In genomic region chr7:155373359-155374273, GRCh38 we compare ENCODE assay signal across 9 cellular contexts.
DNase-seq lines count a peak whose midpoint lies in the region; ATAC-seq and TF ChIP-seq lines count a peak whose summit lies in the region.
"Had no signal": no experiment of that assay in that cellular context is flagged by ENCODE, and none has a peak within 500 bp of the region (broad histone marks: within the 10 kb centered on the region; RNA-seq: fewer than 3 reads in every experiment).

No MANE protein-coding gene starts in this region.

- TF ChIP-seq CTCF in astrocyte of the spinal cord (IDR thresholded peaks at IDR 0.05; ENCODE audit: low read depth, low read length) (no peak), vagina (IDR thresholded peaks at IDR 0.05) (no peak), gastroesophageal sphincter (IDR thresholded peaks at IDR 0.05) (no peak)

- no peak overlapping the region for H3K4me3 ChIP-seq in astrocyte of the spinal cord (ENCODE audit: low read depth, low read length)
- H3K4me3 ChIP-seq in muscle layer of colon (ENCODE audit: low read depth in 1 of 2, low read length in 2 of 2) = peak overlapping the region; percentile 23 to 50
- H3K4me3 ChIP-seq in vagina = peak overlapping the region; percentile 4 to 34
- H3K4me3 ChIP-seq in gastroesophageal sphincter = peak overlapping the region in 1 of 2 donors; percentile 44

- no peaks in the 10 kb centered on the region for H3K36me3 ChIP-seq in muscle layer of colon (ENCODE audit: insufficient read depth, low read length)
- no peaks in the 10 kb centered on the region for H3K36me3 ChIP-seq in vagina
- H3K36me3 ChIP-seq in gastroesophageal sphincter = no peaks in the 10 kb centered on the region

- H3K4me1 ChIP-seq in muscle layer of colon (ENCODE audit: insufficient read depth, low read length) = peaks cover 26% of the 10 kb centered on the region
- peaks cover 44% of the 10 kb centered on the region for H3K4me1 ChIP-seq in vagina
- peaks cover 0 to 59% (median 34%) of the 10 kb centered on the region in 3 donors for H3K4me1 ChIP-seq in gastroesophageal sphincter

- H3K27me3 ChIP-seq in muscle layer of colon (ENCODE audit: control insufficient read depth in 1 of 2, insufficient read depth in 2 of 2, low read length in 2 of 2) = peaks cover 71 to 86% of the 10 kb centered on the region in 2 donors
- peaks cover 11% of the 10 kb centered on the region for H3K27me3 ChIP-seq in vagina
- peaks cover 100% of the 10 kb centered on the region for H3K27me3 ChIP-seq in gastroesophageal sphincter

- no peak overlapping the region for H3K27ac ChIP-seq in muscle layer of colon (ENCODE audit: low read depth, low read length)
- no peak overlapping the region for H3K27ac ChIP-seq in vagina
- H3K27ac ChIP-seq in gastroesophageal sphincter = no peak overlapping the region
- H3K27ac ChIP-seq: VCaP had no signal

- in situ Hi-C loops in astrocyte of the spinal cord (cut with HindIII; ENCODE audit: low sequenced_read_pairs) = no loop called here

- H3K9me3 ChIP-seq in muscle layer of colon (ENCODE audit: low read length) (no peaks in the 10 kb centered on the region), vagina (no peaks in the 10 kb centered on the region), gastroesophageal sphincter (no peaks in the 10 kb centered on the region)

- WGBS in gastroesophageal sphincter (ENCODE audit: low coverage in 1 of 2), 2 donors = 2% methylated on average over 31 to 49 of the region's 62 CpGs

- ATAC-seq in Right ventricle myocardium superior (ENCODE audit: poor library complexity) (no peak), Right ventricle myocardium inferior (no peak), gastroesophageal sphincter (no peak)

- intact Hi-C loops in Right ventricle myocardium superior (cut with DNase I) (no loop called here), Right ventricle myocardium inferior (cut with DNase I) (no loop called here), vagina (cut with DNase I) (no loop called here)

- TF ChIP-seq EP300 in gastroesophageal sphincter (IDR thresholded peaks at IDR 0.05) = no peak

- no peak overlapping the region for H3K9ac ChIP-seq in muscle layer of colon (ENCODE audit: low read length)

- DNase-seq in Right ventricle myocardium superior (peak; percentile 30), Right ventricle myocardium inferior (ENCODE audit: missing footprints) (no peak), astrocyte of the spinal cord (ENCODE audit: low read depth, low spot score) (peak; percentile 10), vagina (ENCODE audit: extremely low spot score in 2 of 2) (no peak), T1000 (lab: John Stamatoyannopoulos, UW) (no peak), A172 (ENCODE audit: low spot score) (no peak)

- TF ChIP-seq POLR2A in vagina (IDR thresholded peaks at IDR 0.05) = no peak
- no peak for TF ChIP-seq POLR2A in gastroesophageal sphincter (IDR thresholded peaks at IDR 0.05)

Comparison
In these comparisons a context has a peak if more than half of its experiments do, and no peak if none do; other contexts are left out.
1. DNase-seq: peak in Right ventricle myocardium superior (single experiment) and astrocyte of the spinal cord (single experiment); none in Right ventricle myocardium inferior (single experiment), vagina (0 of 2), T1000 (single experiment) and A172 (single experiment).